Comparison of ENCODE assay signal across 7 cellular contexts in genomic region chr4:26022346-26022891, GRCh38.
DNase-seq lines count a peak whose midpoint lies in the region; ATAC-seq and TF ChIP-seq lines count a peak whose summit lies in the region.

No MANE protein-coding gene starts in this region.

- no peaks in the 10 kb centered on the region for H3K4me1 Mint-ChIP-seq in stimulated activated memory B cell treated with anti-CD40 and anti-IgM and Interleukin-4, amounts not matched to agents 10 μg/mL and 1 μg/mL and 100 μg/mL, for 72 hours
- peaks cover 11% of the 10 kb centered on the region for H3K4me1 Mint-ChIP-seq in activated CD4-positive, alpha-beta T cell treated with anti-CD3 and anti-CD28 coated beads for 36 hours

- no peak overlapping the region for H3K4me3 ChIP-seq in tibial artery

- H3K27me3 ChIP-seq in tibial artery, result no peaks in the 10 kb centered on the region

- no peak overlapping the region for H3K27ac Mint-ChIP-seq in stimulated activated memory B cell treated with anti-CD40 and anti-IgM and Interleukin-4, amounts not matched to agents 10 μg/mL and 1 μg/mL and 100 μg/mL, for 72 hours
- no peak overlapping the region for H3K27ac Mint-ChIP-seq in activated CD4-positive, alpha-beta T cell treated with anti-CD3 and anti-CD28 coated beads for 36 hours

- no peaks in the 10 kb centered on the region for H3K36me3 Mint-ChIP-seq in stimulated activated memory B cell treated with anti-CD40 and anti-IgM and Interleukin-4, amounts not matched to agents 10 μg/mL and 1 μg/mL and 100 μg/mL, for 72 hours
- H3K36me3 Mint-ChIP-seq in activated CD4-positive, alpha-beta T cell treated with anti-CD3 and anti-CD28 coated beads for 36 hours (ENCODE audit: low read depth), result no peaks in the 10 kb centered on the region

- DNase-seq in HT1080 (ENCODE audit: low read depth) (peak; percentile 28), RWPE1 (ENCODE audit: low spot score) (peak; percentile 71), glomerular endothelial cell (ENCODE audit: extremely low read depth, low read depth, low spot score) (peak; percentile 14), tibial artery (peak in 1 of 2 donors; percentile 46), KBM-7 (no peak)
- DNase-seq in activated CD4-positive, alpha-beta T cell treated with anti-CD3 and anti-CD28 coated beads for 36 hours, result no peak

- peaks cover 27% of the 10 kb centered on the region for H3K27me3 Mint-ChIP-seq in stimulated activated memory B cell treated with anti-CD40 and anti-IgM and Interleukin-4, amounts not matched to agents 10 μg/mL and 1 μg/mL and 100 μg/mL, for 72 hours
- peaks cover 17% of the 10 kb centered on the region for H3K27me3 Mint-ChIP-seq in activated CD4-positive, alpha-beta T cell treated with anti-CD3 and anti-CD28 coated beads for 36 hours

- TF ChIP-seq CTCF in RWPE1 (conservative IDR thresholded peaks at IDR 0.05; ENCODE audit: low read depth), result no peak
- no peak for TF ChIP-seq CTCF in tibial artery (IDR thresholded peaks at IDR 0.05)

- ATAC-seq in stimulated activated memory B cell treated with anti-CD40 and anti-IgM and Interleukin-4, amounts not matched to agents 10 μg/mL and 1 μg/mL and 100 μg/mL, for 72 hours, result no peak
- no peak for ATAC-seq in activated CD4-positive, alpha-beta T cell treated with anti-CD3 and anti-CD28 coated beads for 36 hours

- H3K4me3 Mint-ChIP-seq in stimulated activated memory B cell treated with anti-CD40 and anti-IgM and Interleukin-4, amounts not matched to agents 10 μg/mL and 1 μg/mL and 100 μg/mL, for 72 hours, result no peak overlapping the region
- no peak overlapping the region for H3K4me3 Mint-ChIP-seq in activated CD4-positive, alpha-beta T cell treated with anti-CD3 and anti-CD28 coated beads for 36 hours

- H3K9me3 ChIP-seq in tibial artery, result no peaks in the 10 kb centered on the region

- no peaks in the 10 kb centered on the region for H3K36me3 ChIP-seq in tibial artery

- POLR2A ChIA-PET in RWPE1 (lab: Yijun Ruan, JAX; ENCODE audit: low non-redundant PET), result no interaction called here
- POLR2A ChIA-PET in activated CD4-positive, alpha-beta T cell treated with anti-CD3 and anti-CD28 coated beads for 36 hours (lab: Charles Lee), result no interaction called here

- H3K4me1 ChIP-seq in tibial artery, result peaks cover 0 to 39% (median 19%) of the 10 kb centered on the region in 4 donors

- H3K27ac ChIP-seq in RWPE1, result no peak overlapping the region
- peak overlapping the region; percentile 21 to 26 for H3K27ac ChIP-seq in tibial artery

- in situ Hi-C loops in KBM-7 (cut with MboI; ENCODE audit: low pct_unique_long_range_greater_than_20kb, low sequenced_read_pairs), result no loop called here

- CTCF ChIA-PET in RWPE1 (lab: Yijun Ruan, JAX), result interaction anchor here (1.0 kb wide), 1 partner anchor 35 kb away, joined by 3 read pairs; no protein-coding TSS in a partner anchor
- CTCF ChIA-PET in activated CD4-positive, alpha-beta T cell treated with anti-CD3 and anti-CD28 coated beads for 36 hours (lab: Charles Lee), result interaction anchor here (0.6 to 0.9 kb wide), 2 partner anchors 11 to 182 kb away, joined by 3 to 4 read pairs; no protein-coding TSS in a partner anchor

- intact Hi-C loops in tibial artery (cut with DNase I; ENCODE audit: low total_unique reads), result no loop called here
- intact Hi-C loops in activated CD4-positive, alpha-beta T cell treated with anti-CD3 and anti-CD28 coated beads for 36 hours (cut with DNase I, micrococcal nuclease), result loop anchor here in 1 of 2 experiments (10.0 kb wide), 1 partner anchor 702 kb away; no protein-coding TSS in a partner anchor

- H3K9me3 Mint-ChIP-seq in stimulated activated memory B cell treated with anti-CD40 and anti-IgM and Interleukin-4, amounts not matched to agents 10 μg/mL and 1 μg/mL and 100 μg/mL, for 72 hours, result no peaks in the 10 kb centered on the region
- H3K9me3 Mint-ChIP-seq in activated CD4-positive, alpha-beta T cell treated with anti-CD3 and anti-CD28 coated beads for 36 hours (ENCODE audit: low read depth), result no peaks in the 10 kb centered on the region

Comparison
In these comparisons a context has a peak if more than half of its experiments do, and no peak if none do; other contexts are left out.
1. DNase-seq: peak in HT1080 (single experiment), RWPE1 (single experiment) and glomerular endothelial cell (single experiment); none in KBM-7 (single experiment) and activated CD4-positive, alpha-beta T cell treated with anti-CD3 and anti-CD28 coated beads for 36 hours (single experiment).